ENCODE assay signal across 4 cellular contexts in the genomic region with DNA sequence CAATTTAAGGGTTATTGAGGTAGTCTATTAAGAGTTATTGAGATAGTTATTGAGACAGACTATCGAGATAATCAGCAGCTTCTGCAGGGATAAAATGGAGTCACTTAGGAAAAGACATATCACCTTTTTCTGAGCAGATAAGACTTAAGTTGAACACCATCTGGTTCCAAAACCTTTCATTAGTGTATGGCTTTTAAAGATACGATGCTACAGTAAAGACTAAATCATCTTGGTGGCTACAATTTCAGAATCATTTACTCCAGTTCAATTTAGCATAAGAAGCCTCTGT.
"Had no signal": no experiment of that assay in that cellular context is flagged by ENCODE, and none has a peak within 500 bp of the region (broad histone marks: within the 10 kb centered on the region; RNA-seq: fewer than 3 reads in every experiment).

No MANE protein-coding gene starts in this region.

- H3K27ac ChIP-seq: GM23248 had no signal

- H3K4me3 Mint-ChIP-seq: H9 had no signal

- H3K9me3 Mint-ChIP-seq: H9 had no signal

- H3K4me3 ChIP-seq: GM23248 had no signal

- DNase-seq: GM23248, H9, HCEC 1CT, IMR-90 had no signal

- H2AFZ ChIP-seq: GM23248 had no signal
